In genomic region chr1:33036526-33037503, GRCh38 we compare ENCODE assay signal across 8 cellular contexts. TPM values are rescaled to one million over a fixed set of nuclear protein-coding genes. Genes with fewer than 3 reads are reported as not detected.
DNase-seq lines count a peak whose midpoint lies in the region; ATAC-seq and TF ChIP-seq lines count a peak whose summit lies in the region.

Gene AK2, minus strand, starts transcription at chr1:33036883. Its CDS starts 55 bp downstream, at chr1:33036828.

- peak within 1 kb of the TSS; percentile 78 to 95 for H3K4me3 ChIP-seq in testis

- H3K27me3 ChIP-seq in testis = no peaks in the 10 kb centered on the region

- peak within 1 kb of the TSS; percentile 99 for H3K4me3 Mint-ChIP-seq in activated naive CD8-positive, alpha-beta T cell

- CTCF ChIA-PET in GM10248 (lab: Yijun Ruan, JAX) = interaction anchor here (1.4 kb wide), 1 partner anchor 15 kb away, joined by 3 read pairs; no protein-coding TSS in a partner anchor

- intact Hi-C loops in testis (cut with DNase I; ENCODE audit: low total_unique reads) = no loop called here

- peaks cover 42% of the 10 kb centered on the region for H3K4me1 Mint-ChIP-seq in activated naive CD8-positive, alpha-beta T cell (ENCODE audit: low read depth)

- no peaks in the 10 kb centered on the region for H3K9me3 Mint-ChIP-seq in activated naive CD8-positive, alpha-beta T cell (ENCODE audit: low read depth)

- H3K27ac Mint-ChIP-seq in activated naive CD8-positive, alpha-beta T cell = peak within 1 kb of the TSS; percentile 95

- WGBS in testis, 2 donors = 3 to 5% methylated on average over 26 to 59 of the region's 59 CpGs

- no peak for TF ChIP-seq CTCF in GM10248 (IDR thresholded peaks at IDR 0.05; ENCODE audit: control extremely low read depth, extremely low read depth, low read depth, missing control alignments)
- TF ChIP-seq CTCF in omental fat pad (IDR thresholded peaks at IDR 0.05) = no peak
- TF ChIP-seq CTCF in testis (IDR thresholded peaks at IDR 0.05) = no peak

- H3K27ac ChIP-seq in testis = peak within 1 kb of the TSS; percentile 70 to 79

- H3K27me3 Mint-ChIP-seq in activated naive CD8-positive, alpha-beta T cell = no peaks in the 10 kb centered on the region

- no peak for TF ChIP-seq POLR2A in testis (IDR thresholded peaks at IDR 0.05)

- DNase-seq in GM10248 (ENCODE audit: extremely low spot score) = peak; percentile 98
- DNase-seq in NCI-H1105 (lab: John Stamatoyannopoulos, UW) = peak; percentile 98
- peak; percentile 99 for DNase-seq in SKM-1 treated with dmso at 0.1 percent for 144 hours (lab: John Stamatoyannopoulos, UW; ENCODE audit: unreplicated experiment)
- peak; percentile 99 for DNase-seq in glomerular visceral epithelial cell (ENCODE audit: extremely low spot score)
- DNase-seq in omental fat pad (ENCODE audit: low spot score) = peak; percentile 80
- peak; percentile 99 for DNase-seq in testis

- H3K36me3 ChIP-seq in testis (ENCODE audit: low read depth, missing control alignments) = no peaks in the 10 kb centered on the region

- no peaks in the 10 kb centered on the region for H3K9me3 ChIP-seq in testis

- ATAC-seq in HG02623 (IDR thresholded peaks at IDR 0.05; ENCODE audit: unreplicated experiment) (peak; percentile 97), omental fat pad (ENCODE audit: low FRiP score) (peak; percentile 100)

- H3K36me3 Mint-ChIP-seq in activated naive CD8-positive, alpha-beta T cell = peaks cover 12% of the 10 kb centered on the region

- POLR2A ChIA-PET in GM10248 (lab: Yijun Ruan, JAX) = no interaction called here

- H3K4me1 ChIP-seq in testis = peaks cover 5% of the 10 kb centered on the region

RNA-seq across cellular contexts. Expression of gene AK2, which starts in this region (rescaled TPM):
- total RNA-seq in omental fat pad (100 to 1,000 TPM; 146 to 297 (median 161) TPM), testis (100 to 1,000 TPM; 181 to 219 TPM)
- 144 TPM for polyA plus RNA-seq in testis (ENCODE audit: insufficient read depth, low read depth, low replicate concordance)

Comparison
In these comparisons a context has a peak if more than half of its experiments do, and no peak if none do; other contexts are left out.
1. Peak in every context shown above with its lines: DNase-seq, ATAC-seq, H3K4me3 ChIP-seq and H3K27ac ChIP-seq.